ENCODE assay signal across 1 cellular context in genomic region chr6:45377041-45377554, GRCh38.
TF ChIP-seq lines count a peak whose summit lies in the region.

No MANE protein-coding gene starts in this region.

TF ChIP-seq in GM12878, 131 proteins besides CTCF, POLR2A, EP300 and RAD21 (continued from another document):
- no peak for TF ChIP-seq ZBED1 (IDR thresholded peaks at IDR 0.05; ENCODE audit: borderline replicate concordance)
- TF ChIP-seq NFIC (IDR thresholded peaks at IDR 0.05; ENCODE audit: low read depth, low read length): no peak
- 0 out of 3 replicates have a peak, but pooled peaks of 1 of the 2 experiments have one; percentile 12 for TF ChIP-seq EGR1 (IDR thresholded peaks at IDR 0.05; ENCODE audit: borderline replicate concordance in 1 of 2, low read depth in 2 of 2, low read length in 2 of 2)
- no peak for TF ChIP-seq ZSCAN29 (IDR thresholded peaks at IDR 0.05)
- peak; percentile 46; the same call in 1 of the 2 replicates for TF ChIP-seq MTA2 (IDR thresholded peaks at IDR 0.05; ENCODE audit: low read depth)
- TF ChIP-seq POU2F2 (IDR thresholded peaks at IDR 0.05; ENCODE audit: borderline replicate concordance, low read depth, low read length): no peak
- no peak for TF ChIP-seq YY1 (IDR thresholded peaks at IDR 0.05; ENCODE audit: low read depth, low read length)
- no peak for TF ChIP-seq CEBPB (IDR thresholded peaks at IDR 0.05; ENCODE audit: borderline replicate concordance in 1 of 2, low read depth in 2 of 2, low read length in 2 of 2)
- 0 out of 2 replicates have a peak, but pooled peaks have one; percentile 18 for TF ChIP-seq GATAD2B (conservative IDR thresholded peaks at IDR 0.05; ENCODE audit: low read depth)
- no peak for TF ChIP-seq SPI1 (IDR thresholded peaks at IDR 0.05; ENCODE audit: borderline replicate concordance, insufficient read depth, low read depth, low read length)
- no peak for TF ChIP-seq MTA3 (IDR thresholded peaks at IDR 0.05; ENCODE audit: borderline replicate concordance, low read length)
- TF ChIP-seq JUND (IDR thresholded peaks at IDR 0.05; ENCODE audit: low read depth, low read length): no peak
- TF ChIP-seq IRF3 (IDR thresholded peaks at IDR 0.05): no peak
- TF ChIP-seq, protein P1, sequence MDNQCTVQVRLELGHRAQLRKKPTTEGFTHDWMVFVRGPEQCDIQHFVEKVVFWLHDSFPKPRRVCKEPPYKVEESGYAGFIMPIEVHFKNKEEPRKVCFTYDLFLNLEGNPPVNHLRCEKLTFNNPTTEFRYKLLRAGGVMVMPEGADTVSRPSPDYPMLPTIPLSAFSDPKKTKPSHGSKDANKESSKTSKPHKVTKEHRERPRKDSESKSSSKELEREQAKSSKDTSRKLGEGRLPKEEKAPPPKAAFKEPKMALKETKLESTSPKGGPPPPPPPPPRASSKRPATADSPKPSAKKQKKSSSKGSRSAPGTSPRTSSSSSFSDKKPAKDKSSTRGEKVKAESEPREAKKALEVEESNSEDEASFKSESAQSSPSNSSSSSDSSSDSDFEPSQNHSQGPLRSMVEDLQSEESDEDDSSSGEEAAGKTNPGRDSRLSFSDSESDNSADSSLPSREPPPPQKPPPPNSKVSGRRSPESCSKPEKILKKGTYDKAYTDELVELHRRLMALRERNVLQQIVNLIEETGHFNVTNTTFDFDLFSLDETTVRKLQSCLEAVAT (IDR thresholded peaks at IDR 0.05): no peak
- TF ChIP-seq, protein P2, sequence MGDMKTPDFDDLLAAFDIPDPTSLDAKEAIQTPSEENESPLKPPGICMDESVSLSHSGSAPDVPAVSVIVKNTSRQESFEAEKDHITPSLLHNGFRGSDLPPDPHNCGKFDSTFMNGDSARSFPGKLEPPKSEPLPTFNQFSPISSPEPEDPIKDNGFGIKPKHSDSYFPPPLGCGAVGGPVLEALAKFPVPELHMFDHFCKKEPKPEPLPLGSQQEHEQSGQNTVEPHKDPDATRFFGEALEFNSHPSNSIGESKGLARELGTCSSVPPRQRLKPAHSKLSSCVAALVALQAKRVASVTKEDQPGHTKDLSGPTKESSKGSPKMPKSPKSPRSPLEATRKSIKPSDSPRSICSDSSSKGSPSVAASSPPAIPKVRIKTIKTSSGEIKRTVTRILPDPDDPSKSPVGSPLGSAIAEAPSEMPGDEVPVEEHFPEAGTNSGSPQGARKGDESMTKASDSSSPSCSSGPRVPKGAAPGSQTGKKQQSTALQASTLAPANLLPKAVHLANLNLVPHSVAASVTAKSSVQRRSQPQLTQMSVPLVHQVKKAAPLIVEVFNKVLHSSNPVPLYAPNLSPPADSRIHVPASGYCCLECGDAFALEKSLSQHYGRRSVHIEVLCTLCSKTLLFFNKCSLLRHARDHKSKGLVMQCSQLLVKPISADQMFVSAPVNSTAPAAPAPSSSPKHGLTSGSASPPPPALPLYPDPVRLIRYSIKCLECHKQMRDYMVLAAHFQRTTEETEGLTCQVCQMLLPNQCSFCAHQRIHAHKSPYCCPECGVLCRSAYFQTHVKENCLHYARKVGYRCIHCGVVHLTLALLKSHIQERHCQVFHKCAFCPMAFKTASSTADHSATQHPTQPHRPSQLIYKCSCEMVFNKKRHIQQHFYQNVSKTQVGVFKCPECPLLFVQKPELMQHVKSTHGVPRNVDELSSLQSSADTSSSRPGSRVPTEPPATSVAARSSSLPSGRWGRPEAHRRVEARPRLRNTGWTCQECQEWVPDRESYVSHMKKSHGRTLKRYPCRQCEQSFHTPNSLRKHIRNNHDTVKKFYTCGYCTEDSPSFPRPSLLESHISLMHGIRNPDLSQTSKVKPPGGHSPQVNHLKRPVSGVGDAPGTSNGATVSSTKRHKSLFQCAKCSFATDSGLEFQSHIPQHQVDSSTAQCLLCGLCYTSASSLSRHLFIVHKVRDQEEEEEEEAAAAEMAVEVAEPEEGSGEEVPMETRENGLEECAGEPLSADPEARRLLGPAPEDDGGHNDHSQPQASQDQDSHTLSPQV (IDR thresholded peaks at IDR 0.05): no peak
- no peak for TF ChIP-seq ZNF384 (IDR thresholded peaks at IDR 0.05; ENCODE audit: borderline replicate concordance, low read depth, low read length)
- TF ChIP-seq BHLHE40 (IDR thresholded peaks at IDR 0.05; ENCODE audit: borderline replicate concordance in 1 of 2, low read depth in 2 of 2, low read length in 1 of 2): no peak
- no peak for TF ChIP-seq SIX5 (IDR thresholded peaks at IDR 0.05; ENCODE audit: low read depth, low read length, severe bottlenecking)
- TF ChIP-seq RCOR1 (conservative IDR thresholded peaks at IDR 0.05; ENCODE audit: low read depth, low read length): no peak
- TF ChIP-seq SREBF1 (IDR thresholded peaks at IDR 0.05; ENCODE audit: low read length): no peak
- TF ChIP-seq STAT1 (conservative IDR thresholded peaks at IDR 0.05): no peak
- TF ChIP-seq SKIL (IDR thresholded peaks at IDR 0.05; ENCODE audit: low read depth, poor library complexity, severe bottlenecking): no peak
- TF ChIP-seq NFYA (IDR thresholded peaks at IDR 0.05; ENCODE audit: borderline replicate concordance, low read depth, low read length): no peak
- 0 out of 2 replicates have a peak, but pooled peaks have one; percentile 31 for TF ChIP-seq HDGF (IDR thresholded peaks at IDR 0.05)
- TF ChIP-seq POLR2AphosphoS2 (IDR thresholded peaks at IDR 0.05; ENCODE audit: low read depth, low read length): no peak
- no peak for TF ChIP-seq PAX5 (IDR thresholded peaks at IDR 0.05; ENCODE audit: borderline replicate concordance, low read depth, low read length)
- peak; percentile 62 for TF ChIP-seq NBN (IDR thresholded peaks at IDR 0.05)
- TF ChIP-seq CREB1 (IDR thresholded peaks at IDR 0.05; ENCODE audit: low read depth): no peak
- TF ChIP-seq SUZ12 (IDR thresholded peaks at IDR 0.05; ENCODE audit: unreplicated experiment): no peak
- TF ChIP-seq, protein P3, sequence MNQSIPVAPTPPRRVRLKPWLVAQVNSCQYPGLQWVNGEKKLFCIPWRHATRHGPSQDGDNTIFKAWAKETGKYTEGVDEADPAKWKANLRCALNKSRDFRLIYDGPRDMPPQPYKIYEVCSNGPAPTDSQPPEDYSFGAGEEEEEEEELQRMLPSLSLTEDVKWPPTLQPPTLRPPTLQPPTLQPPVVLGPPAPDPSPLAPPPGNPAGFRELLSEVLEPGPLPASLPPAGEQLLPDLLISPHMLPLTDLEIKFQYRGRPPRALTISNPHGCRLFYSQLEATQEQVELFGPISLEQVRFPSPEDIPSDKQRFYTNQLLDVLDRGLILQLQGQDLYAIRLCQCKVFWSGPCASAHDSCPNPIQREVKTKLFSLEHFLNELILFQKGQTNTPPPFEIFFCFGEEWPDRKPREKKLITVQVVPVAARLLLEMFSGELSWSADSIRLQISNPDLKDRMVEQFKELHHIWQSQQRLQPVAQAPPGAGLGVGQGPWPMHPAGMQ (IDR thresholded peaks at IDR 0.05; ENCODE audit: borderline replicate concordance): no peak
- no peak for TF ChIP-seq NRF1 (conservative IDR thresholded peaks at IDR 0.05; ENCODE audit: low read depth, low read length)
- no peak for TF ChIP-seq SMC3 (IDR thresholded peaks at IDR 0.05; ENCODE audit: borderline replicate concordance, low read length)
